Comparison of ENCODE assay signal across 13 cellular contexts in the genomic region with DNA sequence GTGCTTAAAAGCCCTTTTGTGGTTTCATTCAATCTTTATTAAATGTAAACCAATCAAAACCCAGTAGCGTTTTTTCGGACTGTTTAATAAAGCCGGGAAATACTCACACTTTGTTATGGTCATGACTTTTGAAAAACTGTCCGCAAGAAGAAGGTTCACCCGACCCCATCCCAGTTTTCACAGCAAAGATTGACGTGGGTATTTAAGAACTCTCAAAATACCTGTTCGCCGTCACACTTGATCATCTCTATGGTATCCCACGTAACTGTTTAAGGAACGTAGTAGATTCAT. TPM values are rescaled to one million over a fixed set of nuclear protein-coding genes. Genes with fewer than 3 reads are reported as not detected.
A peak's percentile ranks its signal among the peaks of the same experiment; 100 is the strongest.
DNase-seq lines count a peak whose midpoint lies in the region; ATAC-seq, FAIRE-seq and TF ChIP-seq lines count a peak whose summit lies in the region.
"Had no signal": no experiment of that assay in that cellular context is flagged by ENCODE, and none has a peak within 500 bp of the region (broad histone marks: within the 10 kb centered on the region; RNA-seq: fewer than 3 reads in every experiment).

No MANE protein-coding gene starts in this region.

- no peaks in the 10 kb centered on the region for H3K9me3 Mint-ChIP-seq in activated CD8-positive, alpha-beta memory T cell treated with anti-CD3 and anti-CD28 coated beads, Interleukin-2, amount 10 ng/mL, durations not matched to agents 7 days and 5 days (ENCODE audit: low read depth)

- peaks cover 59% of the 10 kb centered on the region for H3K27me3 Mint-ChIP-seq in activated CD8-positive, alpha-beta memory T cell treated with anti-CD3 and anti-CD28 coated beads, Interleukin-2, amount 10 ng/mL, durations not matched to agents 7 days and 5 days

- peaks cover 6% of the 10 kb centered on the region for H3K4me1 Mint-ChIP-seq in activated CD8-positive, alpha-beta memory T cell treated with anti-CD3 and anti-CD28 coated beads, Interleukin-2, amount 10 ng/mL, durations not matched to agents 7 days and 5 days

- peak overlapping the region; percentile 66 for H3K4me3 Mint-ChIP-seq in activated CD8-positive, alpha-beta memory T cell treated with anti-CD3 and anti-CD28 coated beads, Interleukin-2, amount 10 ng/mL, durations not matched to agents 7 days and 5 days

- H3K27ac ChIP-seq in OCI-LY3 (ENCODE audit: low read length) = no peak overlapping the region
- H3K27ac ChIP-seq in dorsolateral prefrontal cortex = peak overlapping the region in 1 of 59 donors; percentile 16
- H3K27ac ChIP-seq: colonic mucosa, uterus, WERI-Rb-1 had no signal

- H3K27me3 ChIP-seq in OCI-LY3 (ENCODE audit: low read depth, low read length) = peaks cover 8% of the 10 kb centered on the region
- H3K27me3 ChIP-seq in dorsolateral prefrontal cortex = peaks cover 0 to 41% (median 2%) of the 10 kb centered on the region in 45 donors
- H3K27me3 ChIP-seq in neuron (ENCODE audit: insufficient read depth, low read length) = peaks cover 3% of the 10 kb centered on the region
- peaks cover 6% of the 10 kb centered on the region; the same call in 1 of the 2 replicates for H3K27me3 ChIP-seq in MG63
- H3K27me3 ChIP-seq: colonic mucosa, uterus had no signal

- H2AFZ ChIP-seq in OCI-LY3 (ENCODE audit: low read depth, low read length) (peak overlapping the region; percentile 72; the same call in 1 of the 2 replicates), neuron (ENCODE audit: low read depth, low read length) (peak overlapping the region; percentile 4)

- no peak overlapping the region for H3K27ac Mint-ChIP-seq in activated CD8-positive, alpha-beta memory T cell treated with anti-CD3 and anti-CD28 coated beads, Interleukin-2, amount 10 ng/mL, durations not matched to agents 7 days and 5 days

- no peaks in the 10 kb centered on the region for H3K79me2 ChIP-seq in OCI-LY3 (ENCODE audit: low read length)

- peak overlapping the region; percentile 74 for H3K4me2 ChIP-seq in OCI-LY3 (ENCODE audit: low read length)

- H3K36me3 ChIP-seq in OCI-LY3 (replicated peaks; ENCODE audit: low read depth, low read length) (no peaks in the 10 kb centered on the region), neuron (ENCODE audit: insufficient read depth, low read length) (no peaks in the 10 kb centered on the region), MG63 (no peaks in the 10 kb centered on the region)
- H3K36me3 ChIP-seq: colonic mucosa, uterus, WERI-Rb-1 had no signal

- TF ChIP-seq CTCF in OCI-LY3 (IDR thresholded peaks at IDR 0.05; ENCODE audit: low read depth, low read length) = no peak
- no peak for TF ChIP-seq CTCF in dorsolateral prefrontal cortex (IDR thresholded peaks at IDR 0.05 in 54 of 56, conservative IDR thresholded peaks at IDR 0.05 in 2 of 56; ENCODE audit: low read depth in 1 of 56, partially characterized antibody in 56 of 56)
- TF ChIP-seq CTCF in D721Med (IDR thresholded peaks at IDR 0.05; ENCODE audit: insufficient read depth, missing control alignments) = no peak

- no peak for ATAC-seq in activated CD8-positive, alpha-beta memory T cell treated with anti-CD3 and anti-CD28 coated beads, Interleukin-2, amount 10 ng/mL, durations not matched to agents 7 days and 5 days

- H3K4me3 ChIP-seq in OCI-LY3 (ENCODE audit: low read length) (peak overlapping the region; percentile 82), dorsolateral prefrontal cortex (peak overlapping the region in 43 of 59 donors; percentile 31 to 75 (median 62)), neuron (ENCODE audit: low read length) (no peak overlapping the region), MG63 (no peak overlapping the region)

- no peaks in the 10 kb centered on the region for H3K9me3 ChIP-seq in OCI-LY3 (ENCODE audit: insufficient read depth, low read length)
- H3K9me3 ChIP-seq in neuron (ENCODE audit: low read length) = no peaks in the 10 kb centered on the region
- no peaks in the 10 kb centered on the region for H3K9me3 ChIP-seq in MG63
- H3K9me3 ChIP-seq: colonic mucosa, uterus had no signal

- H3K4me1 ChIP-seq in OCI-LY3 (ENCODE audit: low read length) = no peaks in the 10 kb centered on the region
- no peaks in the 10 kb centered on the region for H3K4me1 ChIP-seq in neuron (ENCODE audit: insufficient read depth, low read length)
- H3K4me1 ChIP-seq: colonic mucosa, uterus had no signal

- CTCF ChIA-PET in activated CD8-positive, alpha-beta memory T cell treated with anti-CD3 and anti-CD28 coated beads, Interleukin-2, amount 10 ng/mL, durations not matched to agents 7 days and 5 days (lab: Charles Lee) = no interaction called here

- H3K9ac ChIP-seq in OCI-LY3 (ENCODE audit: low read length) = peak overlapping the region; percentile 25; the same call in 1 of the 2 replicates

- no peak for FAIRE-seq in D721Med (lab: Jason Lieb, UNC)

- intact Hi-C loops in dorsolateral prefrontal cortex (cut with DNase I) = no loop called here

- no peak for DNase-seq in activated CD8-positive, alpha-beta memory T cell treated with anti-CD3 and anti-CD28 coated beads, Interleukin-2, amount 10 ng/mL, durations not matched to agents 7 days and 5 days
- no peak for DNase-seq in activated CD8-positive, alpha-beta memory T cell treated with anti-CD3 and anti-CD28 coated beads, Interleukin-2, amount 50 U/mL, for 4 hours
- no peak for DNase-seq in dorsolateral prefrontal cortex
- DNase-seq in D721Med (ENCODE audit: insufficient read length, low spot score) = no peak
- no peak for DNase-seq in stimulated activated CD8-positive, alpha-beta memory T cell treated with anti-CD3 and anti-CD28 coated beads, Interleukin-4, amount 100 ng/mL, for 48 hours
- no peak for DNase-seq in MG63

- no peaks in the 10 kb centered on the region for H3K36me3 Mint-ChIP-seq in activated CD8-positive, alpha-beta memory T cell treated with anti-CD3 and anti-CD28 coated beads, Interleukin-2, amount 10 ng/mL, durations not matched to agents 7 days and 5 days

- H4K20me1 ChIP-seq in OCI-LY3 (ENCODE audit: insufficient read depth, low read length) = no peaks in the 10 kb centered on the region

RNA-seq across cellular contexts. Expression of a gene that starts 0.9 kb away (rescaled TPM):
- not detected for total RNA-seq in activated CD8-positive, alpha-beta memory T cell treated with anti-CD3 and anti-CD28 coated beads, Interleukin-2, amount 10 ng/mL, durations not matched to agents 7 days and 5 days
- 10 to 100 TPM; 12.4 to 54.9 (median 33.0) TPM for total RNA-seq in dorsolateral prefrontal cortex
- total RNA-seq in MG63 (2014; rRNA removed; shearing (Covaris generic); ENCODE audit: low replicate concordance) = 0.07 and 0.66 TPM in 2 replicates

RNA-seq across cellular contexts. Expression of a gene that starts 20.9 kb away (rescaled TPM):
- total RNA-seq in activated CD8-positive, alpha-beta memory T cell treated with anti-CD3 and anti-CD28 coated beads, Interleukin-2, amount 10 ng/mL, durations not matched to agents 7 days and 5 days = not detected
- total RNA-seq in dorsolateral prefrontal cortex = 1 to 10 TPM in 2 of 120 experiments, not detected in 118; 1.1 to 2.4 TPM
- not detected in 2 replicates for total RNA-seq in MG63 (2014; rRNA removed; shearing (Covaris generic); ENCODE audit: low replicate concordance)
- total RNA-seq: colonic mucosa, Daoy, Right ventricle myocardium superior, uterus had no signal

RNA-seq across cellular contexts. Expression of a gene that starts 47.5 kb away (rescaled TPM):
- 10 to 100 TPM in 1 of 2 experiments, 1 to 10 TPM in 1; 9.6 to 13.3 TPM for total RNA-seq in activated CD8-positive, alpha-beta memory T cell treated with anti-CD3 and anti-CD28 coated beads, Interleukin-2, amount 10 ng/mL, durations not matched to agents 7 days and 5 days
- 10 to 100 TPM; 28.3 to 56.9 (median 43.0) TPM for total RNA-seq in dorsolateral prefrontal cortex
- total RNA-seq in MG63 (2014; rRNA removed; shearing (Covaris generic); ENCODE audit: low replicate concordance) = 1.4 and 2.4 TPM in 2 replicates

Comparison
In these comparisons a context has a peak if more than half of its experiments do, and no peak if none do; other contexts are left out.
1. H3K4me3 ChIP-seq: peak in OCI-LY3 (single experiment) and dorsolateral prefrontal cortex (43 of 59); none in neuron (single experiment) and MG63 (single experiment).